1 cellular context compared by ENCODE assay signal in the genomic region with DNA sequence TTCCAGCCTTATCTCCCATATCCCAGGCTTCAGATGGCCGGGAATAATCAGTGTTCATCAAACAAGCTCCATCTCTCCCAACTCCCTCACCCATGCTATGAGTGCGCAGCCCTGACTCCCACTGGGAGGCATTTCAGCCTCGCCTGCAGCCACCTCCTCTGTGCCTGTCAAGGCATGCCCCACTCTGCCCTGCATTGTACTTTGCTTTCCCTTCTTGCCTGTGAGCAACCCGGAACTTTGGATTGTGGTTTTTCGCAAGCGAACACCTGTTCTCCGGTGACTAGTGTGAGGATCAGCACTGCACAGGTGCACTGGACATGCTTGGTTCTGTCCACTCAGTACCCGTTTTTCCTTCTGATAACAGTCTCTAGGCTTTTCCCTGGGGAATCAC.
TF ChIP-seq lines count a peak whose summit lies in the region.

No MANE protein-coding gene starts in this region.

TF ChIP-seq in HepG2, 621 proteins besides CTCF, POLR2A, EP300 and RAD21 (continued from another document and continues in another):
- no peak for TF ChIP-seq IKZF5 (CRISPR knock-in tag; IDR thresholded peaks at IDR 0.05)
- TF ChIP-seq HDAC6 (IDR thresholded peaks at IDR 0.05; ENCODE audit: low read depth, low read length): no peak
- TF ChIP-seq ERF (CRISPR knock-in tag; IDR thresholded peaks at IDR 0.05): no peak
- TF ChIP-seq FOXA3 (CRISPR knock-in tag; IDR thresholded peaks at IDR 0.05): 0 out of 2 replicates have a peak, but pooled peaks have one; percentile 6
- no peak for TF ChIP-seq ELK4 (CRISPR knock-in tag; IDR thresholded peaks at IDR 0.05; ENCODE audit: borderline replicate concordance)
- no peak for TF ChIP-seq ZFP82 (CRISPR knock-in tag; IDR thresholded peaks at IDR 0.05; ENCODE audit: borderline replicate concordance)
- TF ChIP-seq ELF1 (CRISPR knock-in tag; IDR thresholded peaks at IDR 0.05): peak; percentile 69
- no peak for TF ChIP-seq SP1 (IDR thresholded peaks at IDR 0.05)
- no peak for TF ChIP-seq SP1 (CRISPR knock-in tag; IDR thresholded peaks at IDR 0.05)
- peak; percentile 64; the same call in 1 of the 2 replicates for TF ChIP-seq NFKB2 (CRISPR knock-in tag; IDR thresholded peaks at IDR 0.05; ENCODE audit: borderline replicate concordance)
- TF ChIP-seq RFXAP (CRISPR knock-in tag; IDR thresholded peaks at IDR 0.05; ENCODE audit: borderline replicate concordance): 0 out of 2 replicates have a peak, but pooled peaks have one; percentile 20
- no peak for TF ChIP-seq NONO (IDR thresholded peaks at IDR 0.05)
- TF ChIP-seq NONO (CRISPR knock-in tag; conservative IDR thresholded peaks at IDR 0.05): peak; percentile 60; the same call in 1 of the 2 replicates
- TF ChIP-seq SRF (IDR thresholded peaks at IDR 0.05; ENCODE audit: low read depth, low read length): no peak
- TF ChIP-seq ZIK1 (CRISPR knock-in tag; IDR thresholded peaks at IDR 0.05; ENCODE audit: borderline replicate concordance, low read depth): no peak
- no peak for TF ChIP-seq HES4 (CRISPR knock-in tag; IDR thresholded peaks at IDR 0.05; ENCODE audit: borderline replicate concordance)
- no peak for TF ChIP-seq MED13 (CRISPR knock-in tag; IDR thresholded peaks at IDR 0.05)
- peak; percentile 47; the same call in 1 of the 2 replicates for TF ChIP-seq WIZ (CRISPR knock-in tag; IDR thresholded peaks at IDR 0.05)
- TF ChIP-seq KDM5A (IDR thresholded peaks at IDR 0.05; ENCODE audit: borderline replicate concordance, low read length): no peak
- no peak for TF ChIP-seq HHEX (CRISPR knock-in tag; IDR thresholded peaks at IDR 0.05)
- TF ChIP-seq EZH2 (conservative IDR thresholded peaks at IDR 0.05; ENCODE audit: low read depth, low read length): no peak
- TF ChIP-seq SRSF9 (IDR thresholded peaks at IDR 0.05; ENCODE audit: borderline replicate concordance, insufficient read depth, low read depth, low read length, poor library complexity, severe bottlenecking): no peak
- TF ChIP-seq HNF4G (IDR thresholded peaks at IDR 0.05; ENCODE audit: borderline replicate concordance, low read depth, low read length): peak; percentile 54
- TF ChIP-seq HNF4G (CRISPR knock-in tag; IDR thresholded peaks at IDR 0.05; ENCODE audit: borderline replicate concordance, low read depth): no peak
- TF ChIP-seq ATF1 (CRISPR knock-in tag; IDR thresholded peaks at IDR 0.05): no peak
- no peak for TF ChIP-seq KDM6A (CRISPR knock-in tag; IDR thresholded peaks at IDR 0.05; ENCODE audit: low read depth)
- TF ChIP-seq, protein P1, sequence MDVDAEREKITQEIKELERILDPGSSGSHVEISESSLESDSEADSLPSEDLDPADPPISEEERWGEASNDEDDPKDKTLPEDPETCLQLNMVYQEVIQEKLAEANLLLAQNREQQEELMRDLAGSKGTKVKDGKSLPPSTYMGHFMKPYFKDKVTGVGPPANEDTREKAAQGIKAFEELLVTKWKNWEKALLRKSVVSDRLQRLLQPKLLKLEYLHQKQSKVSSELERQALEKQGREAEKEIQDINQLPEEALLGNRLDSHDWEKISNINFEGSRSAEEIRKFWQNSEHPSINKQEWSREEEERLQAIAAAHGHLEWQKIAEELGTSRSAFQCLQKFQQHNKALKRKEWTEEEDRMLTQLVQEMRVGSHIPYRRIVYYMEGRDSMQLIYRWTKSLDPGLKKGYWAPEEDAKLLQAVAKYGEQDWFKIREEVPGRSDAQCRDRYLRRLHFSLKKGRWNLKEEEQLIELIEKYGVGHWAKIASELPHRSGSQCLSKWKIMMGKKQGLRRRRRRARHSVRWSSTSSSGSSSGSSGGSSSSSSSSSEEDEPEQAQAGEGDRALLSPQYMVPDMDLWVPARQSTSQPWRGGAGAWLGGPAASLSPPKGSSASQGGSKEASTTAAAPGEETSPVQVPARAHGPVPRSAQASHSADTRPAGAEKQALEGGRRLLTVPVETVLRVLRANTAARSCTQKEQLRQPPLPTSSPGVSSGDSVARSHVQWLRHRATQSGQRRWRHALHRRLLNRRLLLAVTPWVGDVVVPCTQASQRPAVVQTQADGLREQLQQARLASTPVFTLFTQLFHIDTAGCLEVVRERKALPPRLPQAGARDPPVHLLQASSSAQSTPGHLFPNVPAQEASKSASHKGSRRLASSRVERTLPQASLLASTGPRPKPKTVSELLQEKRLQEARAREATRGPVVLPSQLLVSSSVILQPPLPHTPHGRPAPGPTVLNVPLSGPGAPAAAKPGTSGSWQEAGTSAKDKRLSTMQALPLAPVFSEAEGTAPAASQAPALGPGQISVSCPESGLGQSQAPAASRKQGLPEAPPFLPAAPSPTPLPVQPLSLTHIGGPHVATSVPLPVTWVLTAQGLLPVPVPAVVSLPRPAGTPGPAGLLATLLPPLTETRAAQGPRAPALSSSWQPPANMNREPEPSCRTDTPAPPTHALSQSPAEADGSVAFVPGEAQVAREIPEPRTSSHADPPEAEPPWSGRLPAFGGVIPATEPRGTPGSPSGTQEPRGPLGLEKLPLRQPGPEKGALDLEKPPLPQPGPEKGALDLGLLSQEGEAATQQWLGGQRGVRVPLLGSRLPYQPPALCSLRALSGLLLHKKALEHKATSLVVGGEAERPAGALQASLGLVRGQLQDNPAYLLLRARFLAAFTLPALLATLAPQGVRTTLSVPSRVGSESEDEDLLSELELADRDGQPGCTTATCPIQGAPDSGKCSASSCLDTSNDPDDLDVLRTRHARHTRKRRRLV (CRISPR knock-in tag; IDR thresholded peaks at IDR 0.05): no peak
- TF ChIP-seq, protein P2, sequence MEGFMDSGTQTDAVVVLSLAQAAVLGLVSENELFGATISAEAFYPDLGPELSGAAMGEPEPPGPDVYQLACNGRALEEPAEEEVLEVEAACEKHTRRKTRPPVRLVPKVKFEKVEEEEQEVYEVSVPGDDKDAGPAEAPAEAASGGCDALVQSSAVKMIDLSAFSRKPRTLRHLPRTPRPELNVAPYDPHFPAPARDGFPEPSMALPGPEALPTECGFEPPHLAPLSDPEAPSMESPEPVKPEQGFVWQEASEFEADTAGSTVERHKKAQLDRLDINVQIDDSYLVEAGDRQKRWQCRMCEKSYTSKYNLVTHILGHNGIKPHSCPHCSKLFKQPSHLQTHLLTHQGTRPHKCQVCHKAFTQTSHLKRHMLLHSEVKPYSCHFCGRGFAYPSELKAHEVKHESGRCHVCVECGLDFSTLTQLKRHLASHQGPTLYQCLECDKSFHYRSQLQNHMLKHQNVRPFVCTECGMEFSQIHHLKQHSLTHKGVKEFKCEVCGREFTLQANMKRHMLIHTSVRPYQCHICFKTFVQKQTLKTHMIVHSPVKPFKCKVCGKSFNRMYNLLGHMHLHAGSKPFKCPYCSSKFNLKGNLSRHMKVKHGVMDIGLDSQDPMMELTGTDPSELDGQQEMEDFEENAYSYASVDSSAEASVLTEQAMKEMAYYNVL (CRISPR knock-in tag; IDR thresholded peaks at IDR 0.05; ENCODE audit: borderline replicate concordance): 0 out of 2 replicates have a peak, but pooled peaks have one; percentile 47
- TF ChIP-seq MEIS2 (CRISPR knock-in tag; IDR thresholded peaks at IDR 0.05): 0 out of 2 replicates have a peak, but pooled peaks have one; percentile 49
- no peak for TF ChIP-seq ZBTB46 (CRISPR knock-in tag; IDR thresholded peaks at IDR 0.05; ENCODE audit: borderline replicate concordance)
- TF ChIP-seq CAMTA2 (CRISPR knock-in tag; IDR thresholded peaks at IDR 0.05; ENCODE audit: borderline replicate concordance): 0 out of 2 replicates have a peak, but pooled peaks have one; percentile 37
- TF ChIP-seq, protein P3, sequence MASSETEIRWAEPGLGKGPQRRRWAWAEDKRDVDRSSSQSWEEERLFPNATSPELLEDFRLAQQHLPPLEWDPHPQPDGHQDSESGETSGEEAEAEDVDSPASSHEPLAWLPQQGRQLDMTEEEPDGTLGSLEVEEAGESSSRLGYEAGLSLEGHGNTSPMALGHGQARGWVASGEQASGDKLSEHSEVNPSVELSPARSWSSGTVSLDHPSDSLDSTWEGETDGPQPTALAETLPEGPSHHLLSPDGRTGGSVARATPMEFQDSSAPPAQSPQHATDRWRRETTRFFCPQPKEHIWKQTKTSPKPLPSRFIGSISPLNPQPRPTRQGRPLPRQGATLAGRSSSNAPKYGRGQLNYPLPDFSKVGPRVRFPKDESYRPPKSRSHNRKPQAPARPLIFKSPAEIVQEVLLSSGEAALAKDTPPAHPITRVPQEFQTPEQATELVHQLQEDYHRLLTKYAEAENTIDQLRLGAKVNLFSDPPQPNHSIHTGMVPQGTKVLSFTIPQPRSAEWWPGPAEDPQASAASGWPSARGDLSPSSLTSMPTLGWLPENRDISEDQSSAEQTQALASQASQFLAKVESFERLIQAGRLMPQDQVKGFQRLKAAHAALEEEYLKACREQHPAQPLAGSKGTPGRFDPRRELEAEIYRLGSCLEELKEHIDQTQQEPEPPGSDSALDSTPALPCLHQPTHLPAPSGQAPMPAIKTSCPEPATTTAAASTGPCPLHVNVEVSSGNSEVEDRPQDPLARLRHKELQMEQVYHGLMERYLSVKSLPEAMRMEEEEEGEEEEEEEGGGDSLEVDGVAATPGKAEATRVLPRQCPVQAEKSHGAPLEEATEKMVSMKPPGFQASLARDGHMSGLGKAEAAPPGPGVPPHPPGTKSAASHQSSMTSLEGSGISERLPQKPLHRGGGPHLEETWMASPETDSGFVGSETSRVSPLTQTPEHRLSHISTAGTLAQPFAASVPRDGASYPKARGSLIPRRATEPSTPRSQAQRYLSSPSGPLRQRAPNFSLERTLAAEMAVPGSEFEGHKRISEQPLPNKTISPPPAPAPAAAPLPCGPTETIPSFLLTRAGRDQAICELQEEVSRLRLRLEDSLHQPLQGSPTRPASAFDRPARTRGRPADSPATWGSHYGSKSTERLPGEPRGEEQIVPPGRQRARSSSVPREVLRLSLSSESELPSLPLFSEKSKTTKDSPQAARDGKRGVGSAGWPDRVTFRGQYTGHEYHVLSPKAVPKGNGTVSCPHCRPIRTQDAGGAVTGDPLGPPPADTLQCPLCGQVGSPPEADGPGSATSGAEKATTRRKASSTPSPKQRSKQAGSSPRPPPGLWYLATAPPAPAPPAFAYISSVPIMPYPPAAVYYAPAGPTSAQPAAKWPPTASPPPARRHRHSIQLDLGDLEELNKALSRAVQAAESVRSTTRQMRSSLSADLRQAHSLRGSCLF (CRISPR knock-in tag; IDR thresholded peaks at IDR 0.05; ENCODE audit: borderline replicate concordance): no peak
- TF ChIP-seq ZNF501 (CRISPR knock-in tag; IDR thresholded peaks at IDR 0.05): 0 out of 2 replicates have a peak, but pooled peaks have one; percentile 36
- TF ChIP-seq SP4 (CRISPR knock-in tag; IDR thresholded peaks at IDR 0.05): no peak
- no peak for TF ChIP-seq ZNF138 (CRISPR knock-in tag; IDR thresholded peaks at IDR 0.05; ENCODE audit: low read depth)
- no peak for TF ChIP-seq MBD4 (IDR thresholded peaks at IDR 0.05; ENCODE audit: borderline replicate concordance, low read length)
- TF ChIP-seq PBX2 (CRISPR knock-in tag; IDR thresholded peaks at IDR 0.05): no peak
- peak; percentile 50; the same call in 1 of the 2 replicates for TF ChIP-seq TFAP4 (IDR thresholded peaks at IDR 0.05; ENCODE audit: borderline replicate concordance, low read depth)
- no peak for TF ChIP-seq ZNF589 (CRISPR knock-in tag; conservative IDR thresholded peaks at IDR 0.05)
- no peak for TF ChIP-seq ZNF329 (CRISPR knock-in tag; IDR thresholded peaks at IDR 0.05; ENCODE audit: low read depth)
- no peak for TF ChIP-seq PITX1 (CRISPR knock-in tag; IDR thresholded peaks at IDR 0.05)
